Comparison of ENCODE assay signal across 8 cellular contexts in the genomic region with DNA sequence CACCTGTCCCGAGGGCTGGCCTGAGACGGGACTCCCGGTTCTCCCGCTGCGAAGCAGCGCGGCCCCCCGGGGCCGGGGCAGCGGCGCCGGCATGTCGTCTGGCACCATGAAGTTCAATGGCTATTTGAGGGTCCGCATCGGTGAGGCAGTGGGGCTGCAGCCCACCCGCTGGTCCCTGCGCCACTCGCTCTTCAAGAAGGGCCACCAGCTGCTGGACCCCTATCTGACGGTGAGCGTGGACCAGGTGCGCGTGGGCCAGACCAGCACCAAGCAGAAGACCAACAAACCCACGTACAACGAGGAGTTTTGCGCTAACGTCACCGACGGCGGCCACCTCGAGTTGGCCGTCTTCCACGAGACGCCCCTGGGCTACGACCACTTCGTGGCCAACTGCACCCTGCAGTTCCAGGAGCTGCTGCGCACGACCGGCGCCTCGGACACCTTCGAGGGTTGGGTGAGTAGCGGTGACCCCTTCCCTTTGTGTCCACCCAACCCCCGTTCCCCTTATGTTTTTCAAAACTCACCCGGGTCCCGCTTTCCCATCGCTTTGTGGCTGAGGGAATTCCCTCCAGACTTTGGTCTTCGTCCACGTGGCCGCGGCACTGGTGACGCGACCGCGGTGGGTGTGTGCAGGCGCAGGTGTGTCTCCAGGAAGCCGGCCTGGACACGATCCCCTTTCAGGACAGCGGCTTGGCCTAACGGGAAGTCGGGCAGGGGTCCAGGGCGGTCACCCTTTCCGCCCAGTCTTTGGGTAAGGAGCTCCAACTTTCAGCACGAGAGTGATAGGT. TPM values are rescaled to one million over a fixed set of nuclear protein-coding genes. Genes with fewer than 3 reads are reported as not detected.
DNase-seq lines count a peak whose midpoint lies in the region; TF ChIP-seq lines count a peak whose summit lies in the region.

No MANE protein-coding gene starts in this region.

- peak overlapping the region; percentile 45; the same call in 1 of the 2 replicates for H3K4me3 ChIP-seq in AG04449 (ENCODE audit: low read depth, low read length)
- H3K4me3 ChIP-seq in H7 (ENCODE audit: insufficient read depth, low read depth, low read length), result peak overlapping the region; percentile 63
- H3K4me3 ChIP-seq in esophagus (ENCODE audit: low read depth in 1 of 2, low read length in 2 of 2), result peak overlapping the region; percentile 57 to 80
- H3K4me3 ChIP-seq in neural cell (ENCODE audit: low read length), result peak overlapping the region; percentile 67

- peak overlapping the region; percentile 42 for H3K9ac ChIP-seq in neural cell (ENCODE audit: low read length)

- no peak for DNase-seq in AG04449 (ENCODE audit: low read depth, low spot score)
- DNase-seq in H7, result peak; percentile 55
- peak; percentile 53 for DNase-seq in activated CD4-positive, alpha-beta T cell treated with anti-CD3 and anti-CD28 coated beads for 48 hours
- no peak for DNase-seq in NCI-H2227 (lab: John Stamatoyannopoulos, UW; ENCODE audit: unreplicated experiment)
- no peak for DNase-seq in G401 (ENCODE audit: low spot score)
- no peak for DNase-seq in HuH-7.5 (ENCODE audit: low spot score)

- TF ChIP-seq RAD21 in neural cell (conservative IDR thresholded peaks at IDR 0.05), result no peak

- POLR2A ChIA-PET in AG04449 (lab: Yijun Ruan, JAX), result no interaction called here

- H3K9me2 ChIP-seq in neural cell (ENCODE audit: insufficient read depth, low read length), result no peaks in the 10 kb centered on the region

- H3K27ac ChIP-seq in esophagus (ENCODE audit: low read depth in 2 of 2, low read length in 1 of 2) (peak overlapping the region; percentile 94 to 99), neural cell (ENCODE audit: low read length) (no peak overlapping the region)

- no peak overlapping the region for H3K4me2 ChIP-seq in neural cell (ENCODE audit: low read length)

- WGBS in esophagus, 2 donors, result 2% methylated on average over 62 to 63 of the region's 63 CpGs

- no peaks in the 10 kb centered on the region for H3F3A ChIP-seq in neural cell (ENCODE audit: insufficient read depth, low read length, poor library complexity, severe bottlenecking)

- no peak for TF ChIP-seq EP300 in neural cell (conservative IDR thresholded peaks at IDR 0.05; ENCODE audit: poor library complexity, severe bottlenecking)

- H3K27me3 ChIP-seq in H7 (ENCODE audit: control insufficient read depth, insufficient read depth, low read length) (peaks cover 29% of the 10 kb centered on the region), esophagus (ENCODE audit: control insufficient read depth in 1 of 2, insufficient read depth in 2 of 2, low read length in 2 of 2) (no peaks in the 10 kb centered on the region), neural cell (ENCODE audit: insufficient read depth, low read depth, low read length) (peaks cover 45% of the 10 kb centered on the region)

- no peak overlapping the region for H2AFZ ChIP-seq in neural cell (ENCODE audit: low read depth, low read length)

- no peaks in the 10 kb centered on the region for H3K4me1 ChIP-seq in esophagus (ENCODE audit: control insufficient read depth in 2 of 2, insufficient read depth in 2 of 2, low read length in 1 of 2)

- in situ Hi-C loops in G401 (cut with HindIII; ENCODE audit: low sequenced_read_pairs), result no loop called here

- CTCF ChIA-PET in AG04449 (lab: Yijun Ruan, JAX), result no interaction called here

- H4K20me1 ChIP-seq in neural cell (ENCODE audit: insufficient read depth), result no peaks in the 10 kb centered on the region

- no peak for TF ChIP-seq CTCF in AG04449 (IDR thresholded peaks at IDR 0.05; ENCODE audit: insufficient read depth, low read length, missing control alignments)
- no peak for TF ChIP-seq CTCF in neural cell (IDR thresholded peaks at IDR 0.05; ENCODE audit: poor library complexity, severe bottlenecking)

- H3K36me3 ChIP-seq in H7 (replicated peaks; ENCODE audit: control insufficient read depth, insufficient read depth, low read length) (no peaks in the 10 kb centered on the region), esophagus (ENCODE audit: control insufficient read depth in 2 of 2, insufficient read depth in 2 of 2, low read length in 1 of 2) (peaks cover 0 to 2% of the 10 kb centered on the region in 2 donors), neural cell (ENCODE audit: insufficient read depth, low read length) (no peaks in the 10 kb centered on the region)

- no peaks in the 10 kb centered on the region for H3K79me2 ChIP-seq in neural cell (replicated peaks; ENCODE audit: insufficient read depth, low read length)

- no peaks in the 10 kb centered on the region for H3K9me3 ChIP-seq in esophagus (ENCODE audit: control insufficient read depth in 2 of 2, insufficient read depth in 1 of 2, low read depth in 1 of 2, low read length in 1 of 2)
- H3K9me3 ChIP-seq in neural cell (ENCODE audit: low read length), result no peaks in the 10 kb centered on the region

TF ChIP-seq in neural cell, 6 proteins besides CTCF, POLR2A, EP300 and RAD21:
- TF ChIP-seq SMC3 (conservative IDR thresholded peaks at IDR 0.05; ENCODE audit: poor library complexity) (no peak), MXI1 (conservative IDR thresholded peaks at IDR 0.05; ENCODE audit: poor library complexity, severe bottlenecking) (no peak), TAF1 (IDR thresholded peaks at IDR 0.05; ENCODE audit: low read depth) (no peak), POLR2AphosphoS5 (IDR thresholded peaks at IDR 0.05) (no peak), EZH2 (IDR thresholded peaks at IDR 0.05; ENCODE audit: borderline replicate concordance, insufficient read depth, low read length, poor library complexity, severe bottlenecking) (no peak)
- TF ChIP-seq, protein P1, sequence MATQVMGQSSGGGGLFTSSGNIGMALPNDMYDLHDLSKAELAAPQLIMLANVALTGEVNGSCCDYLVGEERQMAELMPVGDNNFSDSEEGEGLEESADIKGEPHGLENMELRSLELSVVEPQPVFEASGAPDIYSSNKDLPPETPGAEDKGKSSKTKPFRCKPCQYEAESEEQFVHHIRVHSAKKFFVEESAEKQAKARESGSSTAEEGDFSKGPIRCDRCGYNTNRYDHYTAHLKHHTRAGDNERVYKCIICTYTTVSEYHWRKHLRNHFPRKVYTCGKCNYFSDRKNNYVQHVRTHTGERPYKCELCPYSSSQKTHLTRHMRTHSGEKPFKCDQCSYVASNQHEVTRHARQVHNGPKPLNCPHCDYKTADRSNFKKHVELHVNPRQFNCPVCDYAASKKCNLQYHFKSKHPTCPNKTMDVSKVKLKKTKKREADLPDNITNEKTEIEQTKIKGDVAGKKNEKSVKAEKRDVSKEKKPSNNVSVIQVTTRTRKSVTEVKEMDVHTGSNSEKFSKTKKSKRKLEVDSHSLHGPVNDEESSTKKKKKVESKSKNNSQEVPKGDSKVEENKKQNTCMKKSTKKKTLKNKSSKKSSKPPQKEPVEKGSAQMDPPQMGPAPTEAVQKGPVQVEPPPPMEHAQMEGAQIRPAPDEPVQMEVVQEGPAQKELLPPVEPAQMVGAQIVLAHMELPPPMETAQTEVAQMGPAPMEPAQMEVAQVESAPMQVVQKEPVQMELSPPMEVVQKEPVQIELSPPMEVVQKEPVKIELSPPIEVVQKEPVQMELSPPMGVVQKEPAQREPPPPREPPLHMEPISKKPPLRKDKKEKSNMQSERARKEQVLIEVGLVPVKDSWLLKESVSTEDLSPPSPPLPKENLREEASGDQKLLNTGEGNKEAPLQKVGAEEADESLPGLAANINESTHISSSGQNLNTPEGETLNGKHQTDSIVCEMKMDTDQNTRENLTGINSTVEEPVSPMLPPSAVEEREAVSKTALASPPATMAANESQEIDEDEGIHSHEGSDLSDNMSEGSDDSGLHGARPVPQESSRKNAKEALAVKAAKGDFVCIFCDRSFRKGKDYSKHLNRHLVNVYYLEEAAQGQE (IDR thresholded peaks at IDR 0.05; ENCODE audit: borderline replicate concordance), result no peak
TF ChIP-seq in neural cell: peak in this region for 0.

RNA-seq across cellular contexts. Expression of gene PRKCH, which starts 0.8 kb away (rescaled TPM):
- total RNA-seq in H7 (2014; rRNA removed; shearing (Covaris generic)), result 6.3 and 14.9 TPM in 2 replicates
- polyA plus RNA-seq in esophagus, result 10 to 100 TPM; 17.3 to 17.6 TPM
- polyA plus RNA-seq in neural cell, result 2.0 and 3.4 TPM in 2 replicates
- 1.5 and 12.7 TPM in 2 replicates for polyA minus RNA-seq in neural cell
- total RNA-seq in G401 (2014; rRNA removed; shearing (Covaris generic)), result not detected in 2 replicates

RNA-seq across cellular contexts. Expression of gene TMEM30B, which starts 41.1 kb away (rescaled TPM):
- total RNA-seq in H7 (2014; rRNA removed; shearing (Covaris generic)), result 1.1 and 2.8 TPM in 2 replicates
- polyA plus RNA-seq in esophagus (10 to 100 TPM; 12.8 to 14.1 TPM), neural cell (0.28 TPM in 1 of 2 replicates, not detected in the other)
- not detected in 2 replicates for polyA minus RNA-seq in neural cell
- total RNA-seq in G401 (2014; rRNA removed; shearing (Covaris generic)), result not detected in 2 replicates

Comparison
In these comparisons a context has a peak if more than half of its experiments do, and no peak if none do; other contexts are left out.
1. DNase-seq: peak in H7 (single experiment) and activated CD4-positive, alpha-beta T cell treated with anti-CD3 and anti-CD28 coated beads for 48 hours (single experiment); none in AG04449 (single experiment), NCI-H2227 (single experiment), G401 (single experiment) and HuH-7.5 (single experiment).
2. Peak in every context shown above with its lines, with median percentiles within 50 percentile points of each other: H3K4me3 ChIP-seq.